19 cellular contexts compared by ENCODE assay signal in the genomic region with DNA sequence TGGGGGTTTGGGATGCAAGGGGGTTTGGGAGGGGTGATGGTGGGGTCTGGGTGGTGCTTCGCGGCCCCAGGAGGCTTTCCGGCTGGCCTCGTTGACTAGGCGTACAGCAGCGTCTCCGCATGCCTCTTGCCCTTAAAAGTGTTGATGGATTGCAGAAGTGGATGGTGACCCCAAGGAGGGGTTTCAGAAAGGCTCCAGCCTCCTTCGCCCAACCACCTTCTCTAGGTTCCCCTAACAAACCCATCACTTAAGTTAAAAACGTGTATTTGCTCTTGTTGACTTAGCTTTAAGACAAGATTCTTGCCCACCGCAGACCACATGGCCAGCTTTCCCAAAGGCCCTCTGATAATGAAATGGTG. TPM values are rescaled to one million over a fixed set of nuclear protein-coding genes. Genes with fewer than 3 reads are reported as not detected.
A peak's percentile ranks its signal among the peaks of the same experiment; 100 is the strongest.
DNase-seq lines count a peak whose midpoint lies in the region; ATAC-seq and TF ChIP-seq lines count a peak whose summit lies in the region.
"Had no signal": no experiment of that assay in that cellular context is flagged by ENCODE, and none has a peak within 500 bp of the region (broad histone marks: within the 10 kb centered on the region; RNA-seq: fewer than 3 reads in every experiment).

No MANE protein-coding gene starts in this region.

- peaks cover 56% of the 10 kb centered on the region for H3K27me3 Mint-ChIP-seq in osteocyte (ENCODE audit: unreplicated experiment)
- peaks cover 42 to 94% (median 71%) of the 10 kb centered on the region in 5 donors for H3K27me3 Mint-ChIP-seq in naive thymus-derived CD8-positive, alpha-beta T cell

- H3K9me3 ChIP-seq in left ventricle myocardium inferior (replicated peaks), result no peaks in the 10 kb centered on the region
- H3K9me3 ChIP-seq in hepatocyte (ENCODE audit: low read depth), result no peaks in the 10 kb centered on the region
- H3K9me3 ChIP-seq: BE2C, HAP-1 had no signal

- WGBS in hepatocyte (ENCODE audit: low lambda C conversion rate, missing lambda C conversion rate), result 53% methylated on average over 10 of the region's 10 CpGs

- H3K27ac Mint-ChIP-seq in osteocyte (ENCODE audit: unreplicated experiment), result no peak overlapping the region
- H3K27ac Mint-ChIP-seq in naive thymus-derived CD8-positive, alpha-beta T cell, result no peak overlapping the region
- H3K27ac Mint-ChIP-seq: CD4-positive, alpha-beta T cell had no signal

- ATAC-seq in left ventricle myocardium superior, result no peak
- no peak for ATAC-seq in naive thymus-derived CD8-positive, alpha-beta T cell

- H3K4me3 Mint-ChIP-seq in osteocyte (ENCODE audit: unreplicated experiment), result peak overlapping the region; percentile 14
- H3K4me3 Mint-ChIP-seq in naive thymus-derived CD8-positive, alpha-beta T cell, result peak overlapping the region in 2 of 10 donors; percentile 15 to 30
- H3K4me3 Mint-ChIP-seq: CD4-positive, alpha-beta T cell had no signal

- H3K36me3 Mint-ChIP-seq in osteocyte (ENCODE audit: unreplicated experiment), result peaks cover 2% of the 10 kb centered on the region
- H3K36me3 Mint-ChIP-seq in naive thymus-derived CD8-positive, alpha-beta T cell, result no peaks in the 10 kb centered on the region

- no peaks in the 10 kb centered on the region for H3K36me3 ChIP-seq in left ventricle myocardium inferior
- no peaks in the 10 kb centered on the region for H3K36me3 ChIP-seq in hepatocyte (replicated peaks; ENCODE audit: insufficient read depth, low read depth)
- H3K36me3 ChIP-seq: BE2C, HAP-1 had no signal

- H3K4me2 ChIP-seq in hepatocyte, result peak overlapping the region; percentile 64

- POLR2A ChIA-PET in naive thymus-derived CD8-positive, alpha-beta T cell (lab: Charles Lee), result no interaction called here

- H3K9me3 Mint-ChIP-seq in osteocyte (ENCODE audit: unreplicated experiment), result no peaks in the 10 kb centered on the region
- no peaks in the 10 kb centered on the region for H3K9me3 Mint-ChIP-seq in naive thymus-derived CD8-positive, alpha-beta T cell
- H3K9me3 Mint-ChIP-seq: CD4-positive, alpha-beta T cell had no signal

- H3K4me1 Mint-ChIP-seq in osteocyte (ENCODE audit: unreplicated experiment), result peaks cover 32% of the 10 kb centered on the region
- peaks cover 12 to 39% (median 20%) of the 10 kb centered on the region in 4 donors for H3K4me1 Mint-ChIP-seq in naive thymus-derived CD8-positive, alpha-beta T cell

- TF ChIP-seq CTCF in left ventricle myocardium inferior (IDR thresholded peaks at IDR 0.05; ENCODE audit: borderline replicate concordance) (peak; percentile 39), hepatocyte (IDR thresholded peaks at IDR 0.05; ENCODE audit: poor library complexity) (no peak), osteocyte (IDR thresholded peaks at IDR 0.05) (peak; percentile 30)

- H3K27ac ChIP-seq in left ventricle myocardium inferior (replicated peaks) (no peak overlapping the region), hepatocyte (no peak overlapping the region)
- H3K27ac ChIP-seq: HL-60 had no signal

- intact Hi-C loops in left ventricle myocardium inferior (cut with micrococcal nuclease), result no loop called here
- intact Hi-C loops in left ventricle myocardium superior (cut with micrococcal nuclease), result no loop called here

- no peaks in the 10 kb centered on the region for H4K20me1 ChIP-seq in hepatocyte (ENCODE audit: insufficient read depth, poor library complexity, severe bottlenecking)

- H3K9me2 ChIP-seq in hepatocyte (replicated peaks; ENCODE audit: insufficient read depth), result no peaks in the 10 kb centered on the region

- no peaks in the 10 kb centered on the region for H3K79me2 ChIP-seq in hepatocyte

- no peak overlapping the region for H2AFZ ChIP-seq in hepatocyte

- H3K4me3 ChIP-seq in left ventricle myocardium inferior (no peak overlapping the region), hepatocyte (no peak overlapping the region)

- peaks cover 77% of the 10 kb centered on the region for H3K27me3 ChIP-seq in left ventricle myocardium inferior (ENCODE audit: low read depth)
- peaks cover 88% of the 10 kb centered on the region for H3K27me3 ChIP-seq in hepatocyte

- DNase-seq in left ventricle myocardium inferior, result no peak
- no peak for DNase-seq in left ventricle myocardium superior
- DNase-seq in hepatocyte (ENCODE audit: low spot score), result no peak
- DNase-seq in osteocyte (ENCODE audit: extremely low spot score, unreplicated experiment), result no peak
- DNase-seq in NCI-H2107 treated with DMSO at 0.1 percent for 48 hours (lab: John Stamatoyannopoulos, UW; ENCODE audit: unreplicated experiment), result no peak
- DNase-seq in NCI-H2227 treated with DMSO at 0.1 percent for 48 hours (lab: John Stamatoyannopoulos, UW), result no peak
- no peak for DNase-seq in naive thymus-derived CD8-positive, alpha-beta T cell
- DNase-seq: BE2C, DMS153, GDM1, IMR-90, NCI-H1417 treated with DMSO at 0.1 percent for 48 hours, NCI-H187 treated with DMSO at 0.1 percent for 48 hours, NCI-H2171 treated with DMSO at 0.1 percent for 48 hours, NCI-H446 treated with DMSO at 0.1 percent for 48 hours had no signal

- H3K4me1 ChIP-seq in left ventricle myocardium inferior (peaks cover 15% of the 10 kb centered on the region), hepatocyte (ENCODE audit: insufficient read depth) (peaks cover 17% of the 10 kb centered on the region)
- H3K4me1 ChIP-seq: BE2C had no signal

RNA-seq across cellular contexts. Expression of a gene that starts 8.1 kb away (rescaled TPM):
- 2.9 TPM for total RNA-seq in left ventricle myocardium inferior
- total RNA-seq in left ventricle myocardium superior, result 2.6 TPM
- total RNA-seq in hepatocyte, result 4.9 and 5.7 TPM in 2 replicates
- polyA plus RNA-seq in hepatocyte, result 5.3 and 5.7 TPM in 2 replicates
- 10.7 and 11.9 TPM in 2 replicates for total RNA-seq in osteocyte
- total RNA-seq in naive thymus-derived CD8-positive, alpha-beta T cell, result not detected
- polyA plus RNA-seq in naive thymus-derived CD8-positive, alpha-beta T cell, result under 1 TPM in 1 of 3 donors, not detected in 2; 0.09 TPM
- total RNA-seq: MCF 10A had no signal
